ENCODE assay signal across 1 cellular context in the genomic region with DNA sequence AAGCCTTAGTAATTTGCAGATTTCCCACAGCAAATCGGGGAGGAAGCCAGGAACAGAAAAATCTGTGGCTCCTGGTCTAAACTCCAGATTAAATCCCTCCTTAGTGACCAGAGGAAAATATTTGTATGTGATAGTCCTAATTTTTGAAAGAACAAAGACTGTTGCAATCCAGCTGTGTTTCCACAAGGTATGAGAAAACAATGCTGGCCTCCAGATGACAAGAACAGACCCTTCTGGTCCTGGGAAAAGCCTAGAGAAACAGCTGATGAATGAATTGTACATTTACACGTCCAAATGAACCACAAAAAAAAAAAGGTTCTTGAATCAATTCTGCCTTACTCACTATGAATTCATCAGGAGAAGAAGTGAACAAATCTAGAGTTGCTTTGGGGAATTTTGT.
TF ChIP-seq lines count a peak whose summit lies in the region.

No MANE protein-coding gene starts in this region.

TF ChIP-seq in HCT116, 20 proteins besides CTCF, POLR2A, EP300 and RAD21 (continued from another document):
- TF ChIP-seq, protein P1, sequence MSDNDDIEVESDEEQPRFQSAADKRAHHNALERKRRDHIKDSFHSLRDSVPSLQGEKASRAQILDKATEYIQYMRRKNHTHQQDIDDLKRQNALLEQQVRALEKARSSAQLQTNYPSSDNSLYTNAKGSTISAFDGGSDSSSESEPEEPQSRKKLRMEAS (IDR thresholded peaks at IDR 0.05) = no peak
- TF ChIP-seq YY1 (IDR thresholded peaks at IDR 0.05; ENCODE audit: extremely low read depth, insufficient replicate concordance, low read depth, low read length) (no peak), CEBPB (IDR thresholded peaks at IDR 0.05; ENCODE audit: low read depth) (no peak)
